ENCODE assay signal across 11 cellular contexts in the genomic region with DNA sequence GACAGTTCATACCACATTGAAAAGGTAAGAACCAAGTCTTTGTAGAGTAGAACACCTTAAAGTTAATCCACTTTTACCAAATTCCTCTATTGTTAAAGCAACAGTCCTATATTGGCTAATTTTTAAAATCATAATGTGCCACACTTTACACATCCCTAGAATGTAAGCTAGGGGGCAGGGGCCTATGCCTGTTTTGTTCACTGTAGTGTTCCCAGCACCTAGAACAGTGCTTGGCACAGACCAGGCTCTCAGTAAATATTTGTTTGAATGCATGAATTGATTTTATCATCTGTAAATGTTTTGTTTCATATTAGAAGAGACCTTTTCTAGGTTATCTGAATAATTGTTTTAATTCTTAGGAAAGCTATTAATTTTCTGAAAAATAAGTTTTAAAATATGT. TPM values are rescaled to one million over a fixed set of nuclear protein-coding genes. Genes with fewer than 3 reads are reported as not detected.
A peak's percentile ranks its signal among the peaks of the same experiment; 100 is the strongest.
DNase-seq lines count a peak whose midpoint lies in the region; ATAC-seq and TF ChIP-seq lines count a peak whose summit lies in the region.
"Had no signal": no experiment of that assay in that cellular context is flagged by ENCODE, and none has a peak within 500 bp of the region (broad histone marks: within the 10 kb centered on the region; RNA-seq: fewer than 3 reads in every experiment).

No MANE protein-coding gene starts in this region.

- H3K27ac Mint-ChIP-seq in activated T-cell treated with anti-CD3 and anti-CD28 coated beads, Interleukin-2, amount 50 U/mL, for 24 hours = peak overlapping the region; percentile 97
- peak overlapping the region; percentile 99 for H3K27ac Mint-ChIP-seq in activated CD8-positive, alpha-beta T cell treated with anti-CD3 and anti-CD28 coated beads, Interleukin-2, amount 10 ng/mL, durations not matched to agents 7 days and 5 days

- no peak for ATAC-seq in activated CD8-positive, alpha-beta T cell treated with anti-CD3 and anti-CD28 coated beads, Interleukin-2, amount 10 ng/mL, durations not matched to agents 7 days and 5 days
- no peak for ATAC-seq in left lung
- no peak for ATAC-seq in GM21515 (IDR thresholded peaks at IDR 0.05; ENCODE audit: unreplicated experiment)
- no peak for ATAC-seq in GM18519 (IDR thresholded peaks at IDR 0.05; ENCODE audit: low FRiP score, unreplicated experiment)
- no peak for ATAC-seq in GM18909 (IDR thresholded peaks at IDR 0.05; ENCODE audit: poor library complexity, unreplicated experiment)
- ATAC-seq: mucosa of descending colon had no signal

- intact Hi-C loops in left lung (cut with DNase I) = no loop called here
- intact Hi-C loops in tibial artery (cut with DNase I; ENCODE audit: low total_unique reads) = no loop called here

- POLR2A ChIA-PET in activated CD8-positive, alpha-beta T cell treated with anti-CD3 and anti-CD28 coated beads, Interleukin-2, amount 10 ng/mL, durations not matched to agents 7 days and 5 days (lab: Charles Lee) = interaction anchor here (0.5 to 16.0 kb wide), 9 partner anchors 8 to 343 kb away, joined by 3 to 381 read pairs (median 5); partner anchors contain the start of gene SMAP2

- H3K9me3 Mint-ChIP-seq in activated T-cell treated with anti-CD3 and anti-CD28 coated beads, Interleukin-2, amount 50 U/mL, for 24 hours = no peaks in the 10 kb centered on the region
- no peaks in the 10 kb centered on the region for H3K9me3 Mint-ChIP-seq in activated CD8-positive, alpha-beta T cell treated with anti-CD3 and anti-CD28 coated beads, Interleukin-2, amount 10 ng/mL, durations not matched to agents 7 days and 5 days (ENCODE audit: insufficient read depth)

- peaks cover 87% of the 10 kb centered on the region for H3K36me3 Mint-ChIP-seq in activated T-cell treated with anti-CD3 and anti-CD28 coated beads, Interleukin-2, amount 50 U/mL, for 24 hours (ENCODE audit: low read depth)
- H3K36me3 Mint-ChIP-seq in activated CD8-positive, alpha-beta T cell treated with anti-CD3 and anti-CD28 coated beads, Interleukin-2, amount 10 ng/mL, durations not matched to agents 7 days and 5 days (ENCODE audit: low read depth) = peaks cover 46% of the 10 kb centered on the region

- H3K27me3 Mint-ChIP-seq in activated T-cell treated with anti-CD3 and anti-CD28 coated beads, Interleukin-2, amount 50 U/mL, for 24 hours = no peaks in the 10 kb centered on the region
- no peaks in the 10 kb centered on the region for H3K27me3 Mint-ChIP-seq in activated CD8-positive, alpha-beta T cell treated with anti-CD3 and anti-CD28 coated beads, Interleukin-2, amount 10 ng/mL, durations not matched to agents 7 days and 5 days (ENCODE audit: low read depth)

- H3K27ac ChIP-seq in left lung (peak overlapping the region; percentile 83 to 95), tibial artery (peak overlapping the region; percentile 69)

- peaks cover 20 to 99% of the 10 kb centered on the region in 2 donors for H3K4me1 ChIP-seq in left lung
- peaks cover 0 to 90% (median 56%) of the 10 kb centered on the region in 4 donors for H3K4me1 ChIP-seq in tibial artery

- H3K27me3 ChIP-seq in left lung (no peaks in the 10 kb centered on the region), tibial artery (no peaks in the 10 kb centered on the region)

- peaks cover 97% of the 10 kb centered on the region for H3K4me1 Mint-ChIP-seq in activated T-cell treated with anti-CD3 and anti-CD28 coated beads, Interleukin-2, amount 50 U/mL, for 24 hours (ENCODE audit: low read depth)
- peaks cover 88% of the 10 kb centered on the region for H3K4me1 Mint-ChIP-seq in activated CD8-positive, alpha-beta T cell treated with anti-CD3 and anti-CD28 coated beads, Interleukin-2, amount 10 ng/mL, durations not matched to agents 7 days and 5 days (ENCODE audit: low read depth)

- peak overlapping the region; percentile 84 for H3K4me3 Mint-ChIP-seq in activated T-cell treated with anti-CD3 and anti-CD28 coated beads, Interleukin-2, amount 50 U/mL, for 24 hours
- H3K4me3 Mint-ChIP-seq in activated CD8-positive, alpha-beta T cell treated with anti-CD3 and anti-CD28 coated beads, Interleukin-2, amount 10 ng/mL, durations not matched to agents 7 days and 5 days = peak overlapping the region; percentile 76

- H3K9me3 ChIP-seq in left lung (no peaks in the 10 kb centered on the region), tibial artery (no peaks in the 10 kb centered on the region)
- H3K9me3 ChIP-seq: mucosa of descending colon had no signal

- H3K4me3 ChIP-seq in left lung (no peak overlapping the region), tibial artery (no peak overlapping the region)
- H3K4me3 ChIP-seq: mucosa of descending colon had no signal

- TF ChIP-seq CTCF in left lung (IDR thresholded peaks at IDR 0.05) (no peak), tibial artery (IDR thresholded peaks at IDR 0.05) (no peak)

- CTCF ChIA-PET in activated CD8-positive, alpha-beta T cell treated with anti-CD3 and anti-CD28 coated beads, Interleukin-2, amount 10 ng/mL, durations not matched to agents 7 days and 5 days (lab: Charles Lee) = interaction anchor here (0.6 to 16.5 kb wide), 9 partner anchors 8 to 67 kb away, joined by 3 to 206 read pairs (median 6); partner anchors contain the start of gene SMAP2

- no peak for DNase-seq in activated T-cell treated with anti-CD3 and anti-CD28 coated beads, Interleukin-2, amount 50 U/mL, for 24 hours
- no peak for DNase-seq in activated T-cell treated with anti-CD3 and anti-CD28 coated beads, Interleukin-2, amount 50 U/mL, for 1 hour
- no peak for DNase-seq in activated CD8-positive, alpha-beta T cell treated with anti-CD3 and anti-CD28 coated beads, Interleukin-2, amount 10 ng/mL, durations not matched to agents 7 days and 5 days
- DNase-seq in left lung = no peak
- DNase-seq in tibial artery = no peak
- DNase-seq: foreskin melanocyte, mucosa of descending colon, NCI-H1417 treated with DMSO at 0.1 percent for 48 hours had no signal

- H3K36me3 ChIP-seq in left lung (peaks cover 0 to 6% of the 10 kb centered on the region in 2 donors), tibial artery (no peaks in the 10 kb centered on the region)

RNA-seq across cellular contexts. Expression of gene SMAP2, which starts 9.1 kb away (rescaled TPM):
- total RNA-seq in activated CD8-positive, alpha-beta T cell treated with anti-CD3 and anti-CD28 coated beads, Interleukin-2, amount 10 ng/mL, durations not matched to agents 7 days and 5 days = 100 to 1,000 TPM; 106 to 107 TPM
- 10 to 100 TPM; 39.8 to 77.3 TPM for total RNA-seq in left lung
